ENCODE assay signal across 21 cellular contexts in genomic region chr12:113314121-113314529, GRCh38. TPM values are rescaled to one million over a fixed set of nuclear protein-coding genes. Genes with fewer than 3 reads are reported as not detected.
A peak's percentile ranks its signal among the peaks of the same experiment; 100 is the strongest.
DNase-seq lines count a peak whose midpoint lies in the region; ATAC-seq and TF ChIP-seq lines count a peak whose summit lies in the region.
"Had no signal": no experiment of that assay in that cellular context is flagged by ENCODE, and none has a peak within 500 bp of the region (broad histone marks: within the 10 kb centered on the region; RNA-seq: fewer than 3 reads in every experiment).

No MANE protein-coding gene starts in this region.

- intact Hi-C loops in activated naive CD4-positive, alpha-beta T cell treated with anti-CD3 and anti-CD28 coated beads for 36 hours (cut with micrococcal nuclease) = no loop called here

- no peak for TF ChIP-seq CTCF in fibroblast of pulmonary artery (IDR thresholded peaks at IDR 0.05; ENCODE audit: low read length, missing control alignments)

- H3K9me3 Mint-ChIP-seq in activated naive CD4-positive, alpha-beta T cell treated with anti-CD3 and anti-CD28 coated beads for 36 hours = no peaks in the 10 kb centered on the region
- H3K9me3 Mint-ChIP-seq in T-cell = no peaks in the 10 kb centered on the region
- H3K9me3 Mint-ChIP-seq: CD4-positive, alpha-beta T cell; HFFc6 had no signal

- H3K4me3 Mint-ChIP-seq in activated naive CD4-positive, alpha-beta T cell treated with anti-CD3 and anti-CD28 coated beads for 36 hours = no peak overlapping the region
- no peak overlapping the region for H3K4me3 Mint-ChIP-seq in T-cell
- H3K4me3 Mint-ChIP-seq: brain; CD4-positive, alpha-beta T cell; HFFc6 had no signal

- H3K27me3 Mint-ChIP-seq in activated naive CD4-positive, alpha-beta T cell treated with anti-CD3 and anti-CD28 coated beads for 36 hours (ENCODE audit: low read depth) = no peaks in the 10 kb centered on the region
- H3K27me3 Mint-ChIP-seq in T-cell = no peaks in the 10 kb centered on the region
- H3K27me3 Mint-ChIP-seq: CD4-positive, alpha-beta T cell had no signal

- H3K36me3 Mint-ChIP-seq in activated naive CD4-positive, alpha-beta T cell treated with anti-CD3 and anti-CD28 coated beads for 36 hours (ENCODE audit: low read depth) = peaks cover 38% of the 10 kb centered on the region
- peaks cover 44% of the 10 kb centered on the region for H3K36me3 Mint-ChIP-seq in T-cell

- DNase-seq in activated naive CD4-positive, alpha-beta T cell treated with anti-CD3 and anti-CD28 coated beads for 36 hours = no peak
- DNase-seq in activated naive CD4-positive, alpha-beta T cell treated with anti-CD3 and anti-CD28 coated beads, Interleukin-2, amount 50 U/mL, for 16 hours = no peak
- DNase-seq in T-cell = no peak
- peak; percentile 48 for DNase-seq in fibroblast of pulmonary artery (ENCODE audit: low read depth)
- DNase-seq in putamen (ENCODE audit: low spot score) = peak; percentile 68
- DNase-seq in COR-L47 (lab: John Stamatoyannopoulos, UW) = no peak
- no peak for DNase-seq in NCI-H82 treated with DMSO at 0.1 percent for 48 hours (lab: John Stamatoyannopoulos, UW; ENCODE audit: unreplicated experiment)
- DNase-seq: activated CD8-positive, alpha-beta memory T cell treated with anti-CD3 and anti-CD28 coated beads, Interleukin-2, amount 50 U/mL, for 4 hours; activated naive CD4-positive, alpha-beta T cell; CD4-positive, alpha-beta T cell; cortex of kidney; DMS79 treated with DMSO at 0.1 percent for 48 hours; foreskin melanocyte; HFFc6; left colon; NCI-H1092 treated with DMSO at 0.1 percent for 48 hours; right cardiac atrium; stimulated activated naive CD4-positive, alpha-beta T cell; transverse colon had no signal

- POLR2A ChIA-PET in T-cell (lab: Charles Lee) = no interaction called here

- peak overlapping the region; percentile 47 for H3K27ac Mint-ChIP-seq in activated naive CD4-positive, alpha-beta T cell treated with anti-CD3 and anti-CD28 coated beads for 36 hours
- peak overlapping the region; percentile 28 to 65 for H3K27ac Mint-ChIP-seq in T-cell
- H3K27ac Mint-ChIP-seq: CD4-positive, alpha-beta T cell; HFFc6 had no signal

- CTCF ChIA-PET in activated naive CD4-positive, alpha-beta T cell treated with anti-CD3 and anti-CD28 coated beads for 36 hours (lab: Charles Lee) = interaction anchor here (1.7 kb wide), 1 partner anchor 111 kb away, joined by 6 read pairs; no protein-coding TSS in a partner anchor
- CTCF ChIA-PET in T-cell (lab: Charles Lee) = no interaction called here

- H3K4me3 ChIP-seq in fibroblast of pulmonary artery (replicated peaks; ENCODE audit: low read depth, low read length) = no peak overlapping the region
- H3K4me3 ChIP-seq: transverse colon had no signal

- H3K4me1 Mint-ChIP-seq in activated naive CD4-positive, alpha-beta T cell treated with anti-CD3 and anti-CD28 coated beads for 36 hours (ENCODE audit: low read depth) = peaks cover 2% of the 10 kb centered on the region
- peaks cover 0 to 13% (median 0%) of the 10 kb centered on the region in 3 donors for H3K4me1 Mint-ChIP-seq in T-cell
- H3K4me1 Mint-ChIP-seq: brain had no signal

- ATAC-seq in T-cell (replicated peaks in 1 of 4) (no peak), HG03095 (IDR thresholded peaks at IDR 0.05; ENCODE audit: unreplicated experiment) (no peak)
- ATAC-seq: left colon had no signal

RNA-seq across cellular contexts. Expression of gene SLC8B1, which starts 20.8 kb away (rescaled TPM):
- total RNA-seq in activated naive CD4-positive, alpha-beta T cell treated with anti-CD3 and anti-CD28 coated beads for 36 hours = 10 to 100 TPM; 20.2 to 20.4 TPM
- total RNA-seq in T-cell = 100 to 1,000 TPM in 3 of 5 donors, 10 to 100 TPM in 2; 76.7 to 120 (median 102) TPM

RNA-seq across cellular contexts. Expression of gene PLBD2, which starts 44.3 kb away (rescaled TPM):
- total RNA-seq in activated naive CD4-positive, alpha-beta T cell treated with anti-CD3 and anti-CD28 coated beads for 36 hours = 10 to 100 TPM; 13.9 to 14.1 TPM
- total RNA-seq in T-cell = 10 to 100 TPM; 14.1 to 19.0 (median 15.1) TPM

Comparison
In these comparisons a context has a peak if more than half of its experiments do, and no peak if none do; other contexts are left out.
1. DNase-seq: peak in fibroblast of pulmonary artery (single experiment) and putamen (single experiment); none in activated naive CD4-positive, alpha-beta T cell treated with anti-CD3 and anti-CD28 coated beads for 36 hours (single experiment), activated naive CD4-positive, alpha-beta T cell treated with anti-CD3 and anti-CD28 coated beads, Interleukin-2, amount 50 U/mL, for 16 hours (single experiment), T-cell (0 of 34), COR-L47 (single experiment) and NCI-H82 treated with DMSO at 0.1 percent for 48 hours (single experiment).